Comparison of ENCODE assay signal across 19 cellular contexts in the genomic region with DNA sequence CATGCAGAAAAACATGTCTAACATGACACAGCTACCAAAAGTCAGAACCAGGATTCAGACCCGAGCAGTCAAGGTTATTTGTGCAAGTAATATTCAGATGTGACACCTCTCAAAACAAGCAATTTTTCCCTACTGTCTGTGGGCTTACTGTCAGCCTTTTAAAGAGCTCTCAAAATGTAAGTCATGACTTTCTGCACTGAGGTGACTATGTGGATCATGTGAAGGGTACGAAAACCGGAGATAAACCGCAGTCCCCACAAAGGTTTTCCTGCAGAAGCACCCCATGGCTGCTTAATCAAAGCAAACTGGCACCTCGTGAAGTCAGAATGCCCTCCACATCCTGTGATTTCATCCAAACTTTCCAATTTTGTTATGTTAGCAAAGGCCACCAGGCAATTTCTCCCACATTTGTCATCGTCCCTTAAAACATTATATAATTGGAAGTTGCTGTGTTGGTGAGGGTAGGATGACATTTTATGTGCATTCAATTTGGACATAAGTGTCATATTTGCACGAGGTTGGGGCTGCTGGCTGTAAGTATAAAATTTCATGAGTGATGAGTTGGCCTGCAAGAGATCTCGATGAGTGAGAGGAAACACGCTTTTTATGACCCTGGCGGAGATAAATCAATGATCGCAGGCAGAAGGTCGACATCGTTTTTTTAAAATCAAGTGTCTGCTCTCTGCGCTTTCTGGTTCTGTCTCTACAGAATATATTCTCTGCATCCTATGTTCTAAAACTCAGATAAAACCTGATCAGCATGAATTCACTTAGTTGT.
"Had no signal": no experiment of that assay in that cellular context is flagged by ENCODE, and none has a peak within 500 bp of the region (broad histone marks: within the 10 kb centered on the region; RNA-seq: fewer than 3 reads in every experiment).

No MANE protein-coding gene starts in this region.

- H3K4me2 ChIP-seq: hepatocyte had no signal

- H3K36me3 ChIP-seq: left ventricle myocardium inferior, transverse colon, WERI-Rb-1 had no signal

- H3K79me2 ChIP-seq: hepatocyte had no signal

- ATAC-seq: activated T-cell treated with anti-CD3 and anti-CD28 coated beads, Interleukin-2, amount 50 U/mL, for 4 hours; effector memory CD8-positive, alpha-beta T cell; esophagus mucosa; naive thymus-derived CD8-positive, alpha-beta T cell; stimulated activated naive B cell treated with anti-CD40 and anti-IgM and Interleukin-4, amounts not matched to agents 10 μg/mL and 1 μg/mL and 100 μg/mL, for 72 hours had no signal

- H3K4me3 ChIP-seq: hepatocyte, left ventricle myocardium inferior, transverse colon had no signal

- H2AFZ ChIP-seq: hepatocyte had no signal

- H3K27ac ChIP-seq: hepatocyte, left ventricle myocardium inferior, transverse colon, WERI-Rb-1 had no signal

- H3K9me3 ChIP-seq: left ventricle myocardium inferior, transverse colon had no signal

- H3K27me3 ChIP-seq: transverse colon had no signal

- DNase-seq: activated CD4-positive, alpha-beta T cell treated with anti-CD3 and anti-CD28 coated beads, Interleukin-2, amount 50 U/mL, for 4 hours; activated CD8-positive, alpha-beta memory T cell treated with anti-CD3 and anti-CD28 coated beads, Interleukin-2, amount 50 U/mL, for 48 hours; activated naive CD4-positive, alpha-beta T cell; activated T-cell treated with anti-CD3 and anti-CD28 coated beads, Interleukin-2, amount 50 U/mL, for 4 hours; central memory CD4-positive, alpha-beta T cell; dermis blood vessel endothelial cell; effector memory CD8-positive, alpha-beta T cell; glutamatergic neuron; immature natural killer cell; left ventricle myocardium inferior; mammary epithelial cell; naive thymus-derived CD8-positive, alpha-beta T cell; stimulated activated CD4-positive, alpha-beta T cell treated with anti-CD3 and anti-CD28 coated beads, Interleukin-2, amount 100 ng/mL, for 48 hours; stimulated activated CD8-positive, alpha-beta memory T cell treated with anti-CD3 and anti-CD28 coated beads, Interleukin-4, amount 100 ng/mL, for 48 hours; stimulated activated naive B cell treated with anti-CD40 and anti-IgM and Interleukin-4, amounts not matched to agents 10 μg/mL and 1 μg/mL and 100 μg/mL, for 72 hours; transverse colon; WERI-Rb-1 had no signal
